ENCODE assay signal across 1 cellular context in genomic region chr1:15848929-15849774, GRCh38.
TF ChIP-seq lines count a peak whose summit lies in the region.

No MANE protein-coding gene starts in this region.

TF ChIP-seq in HepG2, 621 proteins besides CTCF, POLR2A, EP300 and RAD21 (continued from another document and continues in another):
- TF ChIP-seq HIC2 (CRISPR knock-in tag; IDR thresholded peaks at IDR 0.05; ENCODE audit: low read depth) = peak; percentile 56; the same call in 1 of the 2 replicates
- peak; percentile 67; the same call in 1 of the 2 replicates for TF ChIP-seq RFXAP (CRISPR knock-in tag; IDR thresholded peaks at IDR 0.05; ENCODE audit: borderline replicate concordance)
- peak; percentile 37; the same call in 1 of the 2 replicates for TF ChIP-seq TFDP1 (CRISPR knock-in tag; IDR thresholded peaks at IDR 0.05; ENCODE audit: borderline replicate concordance)
- no peak for TF ChIP-seq MIER3 (CRISPR knock-in tag; IDR thresholded peaks at IDR 0.05; ENCODE audit: borderline replicate concordance)
- TF ChIP-seq TFAP4 (IDR thresholded peaks at IDR 0.05; ENCODE audit: borderline replicate concordance, low read depth) = peak; percentile 24; the same call in 1 of the 2 replicates
- no peak for TF ChIP-seq MYNN (CRISPR knock-in tag; IDR thresholded peaks at IDR 0.05; ENCODE audit: low read depth)
- TF ChIP-seq, protein P1, sequence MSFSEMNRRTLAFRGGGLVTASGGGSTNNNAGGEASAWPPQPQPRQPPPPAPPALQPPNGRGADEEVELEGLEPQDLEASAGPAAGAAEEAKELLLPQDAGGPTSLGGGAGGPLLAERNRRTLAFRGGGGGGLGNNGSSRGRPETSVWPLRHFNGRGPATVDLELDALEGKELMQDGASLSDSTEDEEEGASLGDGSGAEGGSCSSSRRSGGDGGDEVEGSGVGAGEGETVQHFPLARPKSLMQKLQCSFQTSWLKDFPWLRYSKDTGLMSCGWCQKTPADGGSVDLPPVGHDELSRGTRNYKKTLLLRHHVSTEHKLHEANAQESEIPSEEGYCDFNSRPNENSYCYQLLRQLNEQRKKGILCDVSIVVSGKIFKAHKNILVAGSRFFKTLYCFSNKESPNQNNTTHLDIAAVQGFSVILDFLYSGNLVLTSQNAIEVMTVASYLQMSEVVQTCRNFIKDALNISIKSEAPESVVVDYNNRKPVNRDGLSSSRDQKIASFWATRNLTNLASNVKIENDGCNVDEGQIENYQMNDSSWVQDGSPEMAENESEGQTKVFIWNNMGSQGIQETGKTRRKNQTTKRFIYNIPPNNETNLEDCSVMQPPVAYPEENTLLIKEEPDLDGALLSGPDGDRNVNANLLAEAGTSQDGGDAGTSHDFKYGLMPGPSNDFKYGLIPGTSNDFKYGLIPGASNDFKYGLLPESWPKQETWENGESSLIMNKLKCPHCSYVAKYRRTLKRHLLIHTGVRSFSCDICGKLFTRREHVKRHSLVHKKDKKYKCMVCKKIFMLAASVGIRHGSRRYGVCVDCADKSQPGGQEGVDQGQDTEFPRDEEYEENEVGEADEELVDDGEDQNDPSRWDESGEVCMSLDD (CRISPR knock-in tag; IDR thresholded peaks at IDR 0.05; ENCODE audit: borderline replicate concordance) = no peak
- 0 out of 2 replicates have a peak, but pooled peaks have one; percentile 41 for TF ChIP-seq ZBTB2 (CRISPR knock-in tag; IDR thresholded peaks at IDR 0.05; ENCODE audit: low read depth)
- no peak for TF ChIP-seq IKZF5 (CRISPR knock-in tag; IDR thresholded peaks at IDR 0.05)
- no peak for TF ChIP-seq ZFP82 (CRISPR knock-in tag; IDR thresholded peaks at IDR 0.05; ENCODE audit: borderline replicate concordance)
- no peak for TF ChIP-seq NR1H2 (CRISPR knock-in tag; IDR thresholded peaks at IDR 0.05; ENCODE audit: borderline replicate concordance, low read depth)
- no peak for TF ChIP-seq AHDC1 (CRISPR knock-in tag; IDR thresholded peaks at IDR 0.05; ENCODE audit: borderline replicate concordance)
- TF ChIP-seq DRAP1 (CRISPR knock-in tag; IDR thresholded peaks at IDR 0.05) = peak; percentile 87
- TF ChIP-seq, protein P2, sequence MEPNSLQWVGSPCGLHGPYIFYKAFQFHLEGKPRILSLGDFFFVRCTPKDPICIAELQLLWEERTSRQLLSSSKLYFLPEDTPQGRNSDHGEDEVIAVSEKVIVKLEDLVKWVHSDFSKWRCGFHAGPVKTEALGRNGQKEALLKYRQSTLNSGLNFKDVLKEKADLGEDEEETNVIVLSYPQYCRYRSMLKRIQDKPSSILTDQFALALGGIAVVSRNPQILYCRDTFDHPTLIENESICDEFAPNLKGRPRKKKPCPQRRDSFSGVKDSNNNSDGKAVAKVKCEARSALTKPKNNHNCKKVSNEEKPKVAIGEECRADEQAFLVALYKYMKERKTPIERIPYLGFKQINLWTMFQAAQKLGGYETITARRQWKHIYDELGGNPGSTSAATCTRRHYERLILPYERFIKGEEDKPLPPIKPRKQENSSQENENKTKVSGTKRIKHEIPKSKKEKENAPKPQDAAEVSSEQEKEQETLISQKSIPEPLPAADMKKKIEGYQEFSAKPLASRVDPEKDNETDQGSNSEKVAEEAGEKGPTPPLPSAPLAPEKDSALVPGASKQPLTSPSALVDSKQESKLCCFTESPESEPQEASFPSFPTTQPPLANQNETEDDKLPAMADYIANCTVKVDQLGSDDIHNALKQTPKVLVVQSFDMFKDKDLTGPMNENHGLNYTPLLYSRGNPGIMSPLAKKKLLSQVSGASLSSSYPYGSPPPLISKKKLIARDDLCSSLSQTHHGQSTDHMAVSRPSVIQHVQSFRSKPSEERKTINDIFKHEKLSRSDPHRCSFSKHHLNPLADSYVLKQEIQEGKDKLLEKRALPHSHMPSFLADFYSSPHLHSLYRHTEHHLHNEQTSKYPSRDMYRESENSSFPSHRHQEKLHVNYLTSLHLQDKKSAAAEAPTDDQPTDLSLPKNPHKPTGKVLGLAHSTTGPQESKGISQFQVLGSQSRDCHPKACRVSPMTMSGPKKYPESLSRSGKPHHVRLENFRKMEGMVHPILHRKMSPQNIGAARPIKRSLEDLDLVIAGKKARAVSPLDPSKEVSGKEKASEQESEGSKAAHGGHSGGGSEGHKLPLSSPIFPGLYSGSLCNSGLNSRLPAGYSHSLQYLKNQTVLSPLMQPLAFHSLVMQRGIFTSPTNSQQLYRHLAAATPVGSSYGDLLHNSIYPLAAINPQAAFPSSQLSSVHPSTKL (CRISPR knock-in tag; IDR thresholded peaks at IDR 0.05) = peak; percentile 54; the same call in 1 of the 2 replicates
- no peak for TF ChIP-seq SOX13 (IDR thresholded peaks at IDR 0.05)
- no peak for TF ChIP-seq SOX13 (CRISPR knock-in tag; conservative IDR thresholded peaks at IDR 0.05 in 1 of 2, IDR thresholded peaks at IDR 0.05 in 1 of 2)
- no peak for TF ChIP-seq SMAD1 (CRISPR knock-in tag; IDR thresholded peaks at IDR 0.05; ENCODE audit: borderline replicate concordance, low read depth)
- TF ChIP-seq YEATS2 (CRISPR knock-in tag; IDR thresholded peaks at IDR 0.05; ENCODE audit: borderline replicate concordance) = no peak
- TF ChIP-seq ZSCAN21 (CRISPR knock-in tag; IDR thresholded peaks at IDR 0.05; ENCODE audit: borderline replicate concordance) = no peak
- TF ChIP-seq KMT2B (CRISPR knock-in tag; IDR thresholded peaks at IDR 0.05) = no peak; the same call in 1 of the 2 replicates
- TF ChIP-seq SOX6 (IDR thresholded peaks at IDR 0.05) = no peak
- TF ChIP-seq SOX6 (CRISPR knock-in tag; IDR thresholded peaks at IDR 0.05) = peak; percentile 65; the same call in 1 of the 2 replicates
- 0 out of 2 replicates have a peak, but pooled peaks have one; percentile 22 for TF ChIP-seq ZNF724P (CRISPR knock-in tag; IDR thresholded peaks at IDR 0.05; ENCODE audit: borderline replicate concordance)
- no peak for TF ChIP-seq ZNF510 (CRISPR knock-in tag; IDR thresholded peaks at IDR 0.05; ENCODE audit: low read depth)
- no peak for TF ChIP-seq NFYB (CRISPR knock-in tag; IDR thresholded peaks at IDR 0.05)
- peak; percentile 55 for TF ChIP-seq XRCC5 (optimal IDR thresholded peaks at IDR 0.05; ENCODE audit: low read length)
- 0 out of 2 replicates have a peak, but pooled peaks have one; percentile 21 for TF ChIP-seq ZNF296 (CRISPR knock-in tag; conservative IDR thresholded peaks at IDR 0.05)
- TF ChIP-seq ARNTL (CRISPR knock-in tag; IDR thresholded peaks at IDR 0.05) = 0 out of 2 replicates have a peak, but pooled peaks have one; percentile 38
- TF ChIP-seq NONO (IDR thresholded peaks at IDR 0.05) = no peak
- peak; percentile 79 for TF ChIP-seq NONO (CRISPR knock-in tag; conservative IDR thresholded peaks at IDR 0.05)
- no peak for TF ChIP-seq BHLHE40 (IDR thresholded peaks at IDR 0.05; ENCODE audit: low read length)
- peak; percentile 86; the same call in 1 of the 2 replicates for TF ChIP-seq ZNF441 (CRISPR knock-in tag; IDR thresholded peaks at IDR 0.05; ENCODE audit: borderline replicate concordance)
- TF ChIP-seq ZNF281 (CRISPR knock-in tag; IDR thresholded peaks at IDR 0.05; ENCODE audit: borderline replicate concordance) = peak; percentile 88
- peak; percentile 36; the same call in 1 of the 2 replicates for TF ChIP-seq ZFY (CRISPR knock-in tag; IDR thresholded peaks at IDR 0.05)
